In the genomic region with DNA sequence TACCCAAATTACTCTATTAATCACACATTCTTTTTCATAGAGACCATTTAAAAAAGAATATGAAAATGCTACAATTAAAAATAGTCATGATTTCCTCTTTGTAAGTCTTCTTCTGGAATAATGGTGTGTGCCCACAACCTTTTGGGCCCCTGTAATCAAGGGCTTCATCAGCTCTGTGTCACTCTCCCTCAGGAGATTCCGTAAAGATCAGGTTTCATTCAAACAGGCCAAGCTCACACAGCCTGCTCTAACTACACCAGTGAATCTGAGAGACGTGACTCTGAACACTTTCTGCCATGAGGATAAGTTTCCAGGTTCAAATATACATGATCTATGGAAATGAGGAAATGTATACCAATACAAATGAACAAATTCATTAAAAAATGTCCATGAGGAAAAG, we compare ENCODE assay signal across 19 cellular contexts. TPM values are rescaled to one million over a fixed set of nuclear protein-coding genes. Genes with fewer than 3 reads are reported as not detected.
"Had no signal": no experiment of that assay in that cellular context is flagged by ENCODE, and none has a peak within 500 bp of the region (broad histone marks: within the 10 kb centered on the region; RNA-seq: fewer than 3 reads in every experiment).

No MANE protein-coding gene starts in this region.

- H3K9me3 ChIP-seq: tibial artery, vagina had no signal

- DNase-seq: activated CD4-positive, alpha-beta memory T cell treated with anti-CD3 and anti-CD28 coated beads, Interleukin-2, amount 10 ng/mL, durations not matched to agents 7 days and 5 days; activated CD4-positive, alpha-beta T cell treated with anti-CD3 and anti-CD28 coated beads for 36 hours; activated gamma-delta T cell treated with Interleukin-2 at 50 U/mL for 16 hours; activated naive CD8-positive, alpha-beta T cell treated with anti-CD3 and anti-CD28 coated beads for 36 hours; activated T-cell treated with anti-CD3 and anti-CD28 coated beads, Interleukin-2, amount 50 U/mL, for 72 hours; anterior cingulate cortex; dorsolateral prefrontal cortex; foreskin keratinocyte; T-helper 9 cell; tibial artery had no signal

- H3K27me3 ChIP-seq: dorsolateral prefrontal cortex, tibial artery, vagina had no signal

- H3K4me3 ChIP-seq: dorsolateral prefrontal cortex, skin epidermis, tibial artery, vagina had no signal

- H3K36me3 ChIP-seq: vagina had no signal

- H3K4me1 ChIP-seq: foreskin keratinocyte, tibial artery, vagina had no signal

- H3K27ac ChIP-seq: dorsolateral prefrontal cortex, foreskin keratinocyte, skin epidermis, tibial artery, vagina had no signal

RNA-seq across cellular contexts. Expression of gene DRICH1, which starts 9.5 kb away (rescaled TPM):
- total RNA-seq: activated naive CD8-positive, alpha-beta T cell treated with anti-CD3 and anti-CD28 coated beads for 36 hours; chondrocyte; vagina had no signal

RNA-seq across cellular contexts. Expression of gene IGLL1, which starts 42.5 kb away (rescaled TPM):
- total RNA-seq: activated CD4-positive, alpha-beta T cell treated with anti-CD3 and anti-CD28 coated beads for 36 hours; activated naive CD8-positive, alpha-beta T cell treated with anti-CD3 and anti-CD28 coated beads for 36 hours; activated T-cell treated with anti-CD3 and anti-CD28 coated beads, Interleukin-2, amount 50 U/mL, for 72 hours; chondrocyte; esophagus mucosa; foreskin keratinocyte; left lobe of liver; mucosa of gallbladder; natural killer cell treated with Interleukin-12 subunit alpha and Interleukin-12 subunit beta and Interleukin-15 and Interleukin-18, amount 100 ng/mL, for 72 hours; osteoblast; renal cortical epithelial cell; vagina had no signal
- polyA plus RNA-seq: foreskin keratinocyte had no signal
